Comparison of ENCODE assay signal across 25 cellular contexts in genomic region chr1:182649041-182649440, GRCh38. TPM values are rescaled to one million over a fixed set of nuclear protein-coding genes. Genes with fewer than 3 reads are reported as not detected.
A peak's percentile ranks its signal among the peaks of the same experiment; 100 is the strongest.
DNase-seq lines count a peak whose midpoint lies in the region; ATAC-seq, FAIRE-seq and TF ChIP-seq lines count a peak whose summit lies in the region.
"Had no signal": no experiment of that assay in that cellular context is flagged by ENCODE, and none has a peak within 500 bp of the region (broad histone marks: within the 10 kb centered on the region; RNA-seq: fewer than 3 reads in every experiment).

No MANE protein-coding gene starts in this region.

- WGBS in GM12878 (ENCODE audit: insufficient coverage, insufficient replicate concordance, low lambda C conversion rate, missing lambda C conversion rate) = 4% methylated on average over 7 of the region's 7 CpGs

- TF ChIP-seq POLR2A in GM12878 (IDR thresholded peaks at IDR 0.05; ENCODE audit: low read depth, low read length) = no peak

- TF ChIP-seq RAD21 in GM12878 (IDR thresholded peaks at IDR 0.05; ENCODE audit: insufficient read depth, low read depth, low read length) = peak; percentile 13; the same call in 1 of the 2 replicates

- CTCF ChIA-PET in GM12878 (lab: Yijun Ruan, JAX) = interaction anchor here (1.0 to 6.9 kb wide), 13 partner anchors 10 to 141 kb away, joined by 3 to 61 read pairs (median 4); partner anchors contain the start of gene NPL
- CTCF ChIA-PET in activated CD8-positive, alpha-beta memory T cell treated with anti-CD3 and anti-CD28 coated beads, Interleukin-2, amount 10 ng/mL, durations not matched to agents 7 days and 5 days (lab: Charles Lee) = interaction anchor here (0.9 kb wide), 1 partner anchor 136 kb away, joined by 3 read pairs; no protein-coding TSS in a partner anchor

- SMC1A ChIA-PET in GM12878 (lab: Charles Lee; ENCODE audit: uncharacterized antibody, unreplicated experiment) = interaction anchor here (0.6 to 10.1 kb wide), 20 partner anchors 12 to 137 kb away, joined by 3 to 78 read pairs (median 4); no protein-coding TSS in a partner anchor

- H4K20me1 ChIP-seq in GM12878 (ENCODE audit: control insufficient read depth, insufficient read depth) = no peaks in the 10 kb centered on the region

- no peak overlapping the region for H3K4me3 ChIP-seq in GM12878
- H3K4me3 ChIP-seq: GM23338, PC-9 had no signal

- no peaks in the 10 kb centered on the region for H3K36me3 ChIP-seq in GM12878 (ENCODE audit: control insufficient read depth in 2 of 2, insufficient read depth in 2 of 2, low read length in 1 of 2)

- H3K4me1 Mint-ChIP-seq in activated CD4-positive, alpha-beta T cell treated with anti-CD3 and anti-CD28 coated beads, Interleukin-2, amount 10 ng/mL, durations not matched to agents 24 days and 14 days = peaks cover 6% of the 10 kb centered on the region
- H3K4me1 Mint-ChIP-seq in activated CD8-positive, alpha-beta memory T cell treated with anti-CD3 and anti-CD28 coated beads, Interleukin-2, amount 10 ng/mL, durations not matched to agents 7 days and 5 days = peaks cover 4% of the 10 kb centered on the region
- H3K4me1 Mint-ChIP-seq in endothelial cell (ENCODE audit: unreplicated experiment) = peaks cover 3% of the 10 kb centered on the region
- H3K4me1 Mint-ChIP-seq: central memory CD8-positive, alpha-beta T cell; GM23338; naive thymus-derived CD8-positive, alpha-beta T cell had no signal

- no peak overlapping the region for H2AFZ ChIP-seq in GM12878 (ENCODE audit: control insufficient read depth, low read depth, low read length)
- H2AFZ ChIP-seq: GM23338, PC-9 had no signal

- H3K27me3 ChIP-seq in GM12878 (replicated peaks in 1 of 2; ENCODE audit: control insufficient read depth in 2 of 2, insufficient read depth in 2 of 2, low read length in 1 of 2) = no peaks in the 10 kb centered on the region

- no peak overlapping the region for H3K9ac ChIP-seq in GM12878 (ENCODE audit: control insufficient read depth, insufficient read depth, low read length)

- H3K36me3 Mint-ChIP-seq in activated CD4-positive, alpha-beta T cell treated with anti-CD3 and anti-CD28 coated beads, Interleukin-2, amount 10 ng/mL, durations not matched to agents 24 days and 14 days (ENCODE audit: low read depth) = no peaks in the 10 kb centered on the region
- H3K36me3 Mint-ChIP-seq in activated CD8-positive, alpha-beta memory T cell treated with anti-CD3 and anti-CD28 coated beads, Interleukin-2, amount 10 ng/mL, durations not matched to agents 7 days and 5 days = peaks cover 2% of the 10 kb centered on the region
- H3K36me3 Mint-ChIP-seq in endothelial cell (ENCODE audit: low read depth, unreplicated experiment) = peaks cover 3% of the 10 kb centered on the region
- H3K36me3 Mint-ChIP-seq: naive thymus-derived CD8-positive, alpha-beta T cell had no signal

- no peak overlapping the region for H3K27ac Mint-ChIP-seq in activated CD4-positive, alpha-beta T cell treated with anti-CD3 and anti-CD28 coated beads, Interleukin-2, amount 10 ng/mL, durations not matched to agents 24 days and 14 days
- no peak overlapping the region for H3K27ac Mint-ChIP-seq in activated CD8-positive, alpha-beta memory T cell treated with anti-CD3 and anti-CD28 coated beads, Interleukin-2, amount 10 ng/mL, durations not matched to agents 7 days and 5 days
- no peak overlapping the region for H3K27ac Mint-ChIP-seq in endothelial cell (ENCODE audit: unreplicated experiment)
- H3K27ac Mint-ChIP-seq: activated CD4-positive, alpha-beta T cell treated with anti-CD3 and anti-CD28 coated beads for 36 hours; GM23338; naive thymus-derived CD8-positive, alpha-beta T cell had no signal

- DNase-seq in GM12878 (ENCODE audit: low read depth, low spot score) (no peak), dedifferentiated amniotic fluid mesenchymal stem cell (ENCODE audit: extremely low spot score) (no peak), endothelial cell (ENCODE audit: low spot score) (no peak)
- DNase-seq in activated CD4-positive, alpha-beta T cell treated with anti-CD3 and anti-CD28 coated beads, Interleukin-2, amount 10 ng/mL, durations not matched to agents 24 days and 14 days = no peak
- no peak for DNase-seq in activated CD8-positive, alpha-beta memory T cell treated with anti-CD3 and anti-CD28 coated beads, Interleukin-2, amount 10 ng/mL, durations not matched to agents 7 days and 5 days
- DNase-seq: activated CD4-positive, alpha-beta T cell treated with anti-CD3 and anti-CD28 coated beads for 36 hours; activated CD8-positive, alpha-beta memory T cell treated with anti-CD3 and anti-CD28 coated beads, Interleukin-2, amount 50 U/mL, for 48 hours; activated naive CD4-positive, alpha-beta T cell; CD8-positive, alpha-beta memory T cell; effector memory CD4-positive, alpha-beta T cell; islet precursor cell; mammary epithelial cell; naive thymus-derived CD8-positive, alpha-beta T cell; NCI-H2081; NCI-H524 treated with DMSO at 0.1 percent for 48 hours; PC-9; stimulated activated CD4-positive, alpha-beta T cell treated with anti-CD3 and anti-CD28 coated beads, Interleukin-2, amount 100 ng/mL, for 24 hours; substantia nigra; T1000 had no signal

- no TSS peak for BruUV-seq in GM12878 (replicated peaks; lab: Mats Ljungman, UMichigan)

- peak overlapping the region; percentile 60 for H3K4me2 ChIP-seq in GM12878 (ENCODE audit: control insufficient read depth, insufficient read depth)
- H3K4me2 ChIP-seq: GM23338, PC-9 had no signal

- H3K27ac ChIP-seq in GM12878 (ENCODE audit: control insufficient read depth, insufficient read depth) = no peak overlapping the region
- H3K27ac ChIP-seq: PC-9 had no signal

- H3K4me3 Mint-ChIP-seq in activated CD4-positive, alpha-beta T cell treated with anti-CD3 and anti-CD28 coated beads, Interleukin-2, amount 10 ng/mL, durations not matched to agents 24 days and 14 days = no peak overlapping the region
- no peak overlapping the region for H3K4me3 Mint-ChIP-seq in activated CD8-positive, alpha-beta memory T cell treated with anti-CD3 and anti-CD28 coated beads, Interleukin-2, amount 10 ng/mL, durations not matched to agents 7 days and 5 days
- H3K4me3 Mint-ChIP-seq in endothelial cell (ENCODE audit: unreplicated experiment) = no peak overlapping the region
- H3K4me3 Mint-ChIP-seq: activated CD4-positive, alpha-beta T cell treated with anti-CD3 and anti-CD28 coated beads for 36 hours; CD8-positive, alpha-beta memory T cell; central memory CD8-positive, alpha-beta T cell; GM23338; naive thymus-derived CD8-positive, alpha-beta T cell had no signal

- no peak for TF ChIP-seq EP300 in GM12878 (IDR thresholded peaks at IDR 0.05; ENCODE audit: borderline replicate concordance in 1 of 2, control insufficient read depth in 1 of 2, low read depth in 2 of 2, low read length in 2 of 2)

- peak; percentile 59 for ATAC-seq in GM18502 (IDR thresholded peaks at IDR 0.05; ENCODE audit: poor library complexity, unreplicated experiment)
- peak; percentile 44 for ATAC-seq in GM21576 (IDR thresholded peaks at IDR 0.05; ENCODE audit: unreplicated experiment)
- peak; percentile 42 for ATAC-seq in HG03103 (IDR thresholded peaks at IDR 0.05; ENCODE audit: low read depth, unreplicated experiment)
- peak; percentile 75 for ATAC-seq in GM12878
- ATAC-seq in activated CD8-positive, alpha-beta memory T cell treated with anti-CD3 and anti-CD28 coated beads, Interleukin-2, amount 10 ng/mL, durations not matched to agents 7 days and 5 days = no peak
- ATAC-seq: activated CD4-positive, alpha-beta T cell treated with anti-CD3 and anti-CD28 coated beads for 36 hours; GM23338; naive thymus-derived CD8-positive, alpha-beta T cell had no signal

- TF ChIP-seq CTCF in GM12878 (IDR thresholded peaks at IDR 0.05 in 2 of 3, conservative IDR thresholded peaks at IDR 0.05 in 1 of 3; ENCODE audit: control insufficient read depth in 2 of 3, extremely low read depth in 1 of 3, insufficient read depth in 1 of 3, low read depth in 3 of 3, low read length in 3 of 3) (0 out of 6 replicates have a peak, but pooled peaks of 1 of the 3 experiments have one; percentile 2), endothelial cell (IDR thresholded peaks at IDR 0.05; ENCODE audit: unreplicated experiment) (no peak)

- H3K27me3 Mint-ChIP-seq in activated CD4-positive, alpha-beta T cell treated with anti-CD3 and anti-CD28 coated beads, Interleukin-2, amount 10 ng/mL, durations not matched to agents 24 days and 14 days = no peaks in the 10 kb centered on the region
- peaks cover 16% of the 10 kb centered on the region for H3K27me3 Mint-ChIP-seq in activated CD8-positive, alpha-beta memory T cell treated with anti-CD3 and anti-CD28 coated beads, Interleukin-2, amount 10 ng/mL, durations not matched to agents 7 days and 5 days
- H3K27me3 Mint-ChIP-seq in endothelial cell (ENCODE audit: unreplicated experiment) = no peaks in the 10 kb centered on the region

- in situ Hi-C loops in GM12878 (cut with MboI) = no loop called here

- intact Hi-C loops in GM12878 (cut with micrococcal nuclease; ENCODE audit: unreplicated experiment) = no loop called here
- intact Hi-C loops in activated CD4-positive, alpha-beta T cell treated with anti-CD3 and anti-CD28 coated beads, Interleukin-2, amount 10 ng/mL, durations not matched to agents 24 days and 14 days (cut with micrococcal nuclease) = no loop called here

- POLR2A ChIA-PET in GM12878 (lab: Charles Lee) = interaction anchor here (1.3 to 1.9 kb wide), 7 partner anchors 15 to 134 kb away, joined by 3 to 7 read pairs (median 4); no protein-coding TSS in a partner anchor

- peak; percentile 56 for FAIRE-seq in GM12878 (lab: Jason Lieb, UNC)

- H3K4me1 ChIP-seq in GM12878 (ENCODE audit: control insufficient read depth, insufficient read depth, low read length) = peaks cover 41% of the 10 kb centered on the region

- RAD21 ChIA-PET in GM12878 (lab: Charles Lee; ENCODE audit: unreplicated experiment) = interaction anchor here (0.5 to 3.8 kb wide), 10 partner anchors 11 to 133 kb away, joined by 3 to 24 read pairs (median 4); no protein-coding TSS in a partner anchor

- no peaks in the 10 kb centered on the region for H3K79me2 ChIP-seq in GM12878 (ENCODE audit: control insufficient read depth, insufficient read depth, low read length)

- peaks cover 9% of the 10 kb centered on the region for H3K9me3 Mint-ChIP-seq in activated CD4-positive, alpha-beta T cell treated with anti-CD3 and anti-CD28 coated beads, Interleukin-2, amount 10 ng/mL, durations not matched to agents 24 days and 14 days
- H3K9me3 Mint-ChIP-seq in activated CD8-positive, alpha-beta memory T cell treated with anti-CD3 and anti-CD28 coated beads, Interleukin-2, amount 10 ng/mL, durations not matched to agents 7 days and 5 days (ENCODE audit: low read depth) = no peaks in the 10 kb centered on the region
- H3K9me3 Mint-ChIP-seq in endothelial cell (ENCODE audit: unreplicated experiment) = no peaks in the 10 kb centered on the region
- H3K9me3 Mint-ChIP-seq: CD8-positive, alpha-beta memory T cell; central memory CD8-positive, alpha-beta T cell; GM23338; naive thymus-derived CD8-positive, alpha-beta T cell had no signal

- no peaks in the 10 kb centered on the region for H3K9me3 ChIP-seq in GM12878 (replicated peaks; ENCODE audit: control insufficient read depth, insufficient read depth, low read length)

RNA-seq across cellular contexts. Expression of gene RGS8, which starts 35.3 kb away (rescaled TPM):
- 0.21 and 0.51 TPM in 2 replicates for total RNA-seq in GM12878 (2013; cell fraction: nucleolus; rRNA removed)
- total RNA-seq in GM12878 (2014; rRNA removed) = 0.16 and 0.62 TPM in 2 replicates
- total RNA-seq in GM12878 (2014; rRNA removed; fragmentation: Illumina TruSeq; extraction: Trizol) = 0.36 and 0.41 TPM in 2 replicates
- total RNA-seq in GM12878 (2021) = 0.31 and 0.35 TPM in 2 replicates
- not detected for polyA plus RNA-seq in GM12878 (2011; ENCODE audit: low read depth)
- polyA plus RNA-seq in GM12878 (2011; rRNA removed) = 0.40 and 0.43 TPM in 2 replicates
- 0.25 and 0.54 TPM in 2 replicates for polyA plus RNA-seq in GM12878 (2011; cell fraction: cytosol; rRNA removed)
- polyA plus RNA-seq in GM12878 (2011; cell fraction: nucleus; rRNA removed) = 0.21 and 0.42 TPM in 2 replicates
- 0.03 and 0.10 TPM in 2 replicates for polyA plus RNA-seq in GM12878 (2012)
- 0.14 and 0.56 TPM in 2 replicates for polyA plus RNA-seq in GM12878 (2014; fragmentation: Illumina TruSeq; extraction: Trizol)
- under 1 TPM; 0.07 to 0.18 TPM for polyA plus RNA-seq in GM12878 (2014; fragmentation: Nextera tagmentation; extraction: Ambion mirVana)
- 0.22 and 0.52 TPM in 2 replicates for polyA plus RNA-seq in GM12878 (2014; rRNA removed)
- under 1 TPM; 0.03 to 0.43 TPM for polyA plus RNA-seq in GM12878 (2016; fragmentation: Nextera tagmentation; extraction: Ambion mirVana)
- polyA minus RNA-seq in GM12878 (2011; rRNA and poly(A)+ RNA removed) = 0.26 and 1.5 TPM in 2 replicates
- polyA minus RNA-seq in GM12878 (2011; cell fraction: cytosol; rRNA and poly(A)+ RNA removed) = 0.52 TPM in 1 of 2 replicates, not detected in the other
- 0.38 and 0.48 TPM in 2 replicates for polyA minus RNA-seq in GM12878 (2011; cell fraction: nucleus; rRNA and poly(A)+ RNA removed)
- total RNA-seq in activated CD4-positive, alpha-beta T cell treated with anti-CD3 and anti-CD28 coated beads, Interleukin-2, amount 10 ng/mL, durations not matched to agents 24 days and 14 days = not detected in 2 replicates
- total RNA-seq in activated CD8-positive, alpha-beta memory T cell treated with anti-CD3 and anti-CD28 coated beads, Interleukin-2, amount 10 ng/mL, durations not matched to agents 7 days and 5 days = not detected
- total RNA-seq in endothelial cell (ENCODE audit: unreplicated experiment) = not detected
- total RNA-seq: activated CD4-positive, alpha-beta T cell treated with anti-CD3 and anti-CD28 coated beads for 36 hours; CD8-positive, alpha-beta memory T cell; fibroblast of lung; mammary epithelial cell; naive thymus-derived CD8-positive, alpha-beta T cell; PC-9 had no signal
- polyA plus RNA-seq: CD8-positive, alpha-beta memory T cell; fibroblast of lung; mammary epithelial cell; naive thymus-derived CD8-positive, alpha-beta T cell had no signal

RNA-seq across cellular contexts. Expression of gene RGS16, which starts 44.9 kb away (rescaled TPM):
- 15.1 and 16.7 TPM in 2 replicates for total RNA-seq in GM12878 (2013; cell fraction: nucleolus; rRNA removed)
- 44.0 and 45.1 TPM in 2 replicates for total RNA-seq in GM12878 (2014; rRNA removed)
- total RNA-seq in GM12878 (2014; rRNA removed; fragmentation: Illumina TruSeq; extraction: Trizol) = 37.0 and 37.6 TPM in 2 replicates
- total RNA-seq in GM12878 (2021) = 54.9 and 57.1 TPM in 2 replicates
- 17.7 TPM for polyA plus RNA-seq in GM12878 (2011; ENCODE audit: low read depth)
- 31.5 and 43.9 TPM in 2 replicates for polyA plus RNA-seq in GM12878 (2011; rRNA removed)
- polyA plus RNA-seq in GM12878 (2011; cell fraction: cytosol; rRNA removed) = 37.2 and 37.8 TPM in 2 replicates
- polyA plus RNA-seq in GM12878 (2011; cell fraction: nucleus; rRNA removed) = 55.0 and 57.1 TPM in 2 replicates
- polyA plus RNA-seq in GM12878 (2012) = 21.8 and 28.2 TPM in 2 replicates
- polyA plus RNA-seq in GM12878 (2014; fragmentation: Illumina TruSeq; extraction: Trizol) = 37.4 and 44.1 TPM in 2 replicates
- 10 to 100 TPM; 16.4 to 18.5 TPM for polyA plus RNA-seq in GM12878 (2014; fragmentation: Nextera tagmentation; extraction: Ambion mirVana)
- 48.5 and 55.6 TPM in 2 replicates for polyA plus RNA-seq in GM12878 (2014; rRNA removed)
- polyA plus RNA-seq in GM12878 (2016; fragmentation: Nextera tagmentation; extraction: Ambion mirVana) = 10 to 100 TPM; 50.3 to 58.2 TPM
- 18.3 and 24.9 TPM in 2 replicates for polyA minus RNA-seq in GM12878 (2011; rRNA and poly(A)+ RNA removed)
- 15.9 and 17.0 TPM in 2 replicates for polyA minus RNA-seq in GM12878 (2011; cell fraction: cytosol; rRNA and poly(A)+ RNA removed)
- polyA minus RNA-seq in GM12878 (2011; cell fraction: nucleus; rRNA and poly(A)+ RNA removed) = 18.9 and 23.7 TPM in 2 replicates
- 94.3 and 94.7 TPM in 2 replicates for total RNA-seq in activated CD4-positive, alpha-beta T cell treated with anti-CD3 and anti-CD28 coated beads, Interleukin-2, amount 10 ng/mL, durations not matched to agents 24 days and 14 days
- total RNA-seq in activated CD8-positive, alpha-beta memory T cell treated with anti-CD3 and anti-CD28 coated beads, Interleukin-2, amount 10 ng/mL, durations not matched to agents 7 days and 5 days = 10 to 100 TPM in 1 of 2 experiments, 1 to 10 TPM in 1; 1.8 to 39.9 TPM
- 11.8 TPM for total RNA-seq in endothelial cell (ENCODE audit: unreplicated experiment)
- total RNA-seq: PC-9 had no signal
- polyA plus RNA-seq: naive thymus-derived CD8-positive, alpha-beta T cell had no signal

RNA-seq across cellular contexts. Expression of gene RNASEL, which starts 60.0 kb away (rescaled TPM):
- total RNA-seq in GM12878 (2013; cell fraction: nucleolus; rRNA removed) = 30.0 and 32.5 TPM in 2 replicates
- total RNA-seq in GM12878 (2014; rRNA removed) (4.3 and 5.4 TPM in 2 replicates), GM12878 (2014; rRNA removed; fragmentation: Illumina TruSeq; extraction: Trizol) (6.4 and 7.0 TPM in 2 replicates), GM12878 (2021) (4.4 TPM in 2 replicates), endothelial cell (ENCODE audit: unreplicated experiment) (2.3 TPM)
- 2.4 TPM for polyA plus RNA-seq in GM12878 (2011; ENCODE audit: low read depth)
- polyA plus RNA-seq in GM12878 (2011; rRNA removed) (10.8 and 14.4 TPM in 2 replicates), GM12878 (2014; fragmentation: Illumina TruSeq; extraction: Trizol) (6.0 and 8.3 TPM in 2 replicates), GM12878 (2014; fragmentation: Nextera tagmentation; extraction: Ambion mirVana) (1 to 10 TPM; 3.0 to 3.7 TPM), GM12878 (2014; rRNA removed) (4.0 and 4.7 TPM in 2 replicates), GM12878 (2016; fragmentation: Nextera tagmentation; extraction: Ambion mirVana) (1 to 10 TPM; 5.3 to 6.0 TPM)
- 5.1 and 5.6 TPM in 2 replicates for polyA plus RNA-seq in GM12878 (2011; cell fraction: cytosol; rRNA removed)
- polyA plus RNA-seq in GM12878 (2011; cell fraction: nucleus; rRNA removed) = 14.1 and 17.4 TPM in 2 replicates
- 2.9 and 5.4 TPM in 2 replicates for polyA plus RNA-seq in GM12878 (2012)
- polyA minus RNA-seq in GM12878 (2011; rRNA and poly(A)+ RNA removed) = 10.1 and 11.4 TPM in 2 replicates
- 2.5 and 3.2 TPM in 2 replicates for polyA minus RNA-seq in GM12878 (2011; cell fraction: cytosol; rRNA and poly(A)+ RNA removed)
- 8.0 and 8.3 TPM in 2 replicates for polyA minus RNA-seq in GM12878 (2011; cell fraction: nucleus; rRNA and poly(A)+ RNA removed)
- 3.4 and 4.8 TPM in 2 replicates for total RNA-seq in activated CD4-positive, alpha-beta T cell treated with anti-CD3 and anti-CD28 coated beads, Interleukin-2, amount 10 ng/mL, durations not matched to agents 24 days and 14 days
- total RNA-seq in activated CD8-positive, alpha-beta memory T cell treated with anti-CD3 and anti-CD28 coated beads, Interleukin-2, amount 10 ng/mL, durations not matched to agents 7 days and 5 days = 10 to 100 TPM in 1 of 2 experiments, 1 to 10 TPM in 1; 6.5 to 10.0 TPM
